22 cellular contexts compared by ENCODE assay signal in the genomic region with DNA sequence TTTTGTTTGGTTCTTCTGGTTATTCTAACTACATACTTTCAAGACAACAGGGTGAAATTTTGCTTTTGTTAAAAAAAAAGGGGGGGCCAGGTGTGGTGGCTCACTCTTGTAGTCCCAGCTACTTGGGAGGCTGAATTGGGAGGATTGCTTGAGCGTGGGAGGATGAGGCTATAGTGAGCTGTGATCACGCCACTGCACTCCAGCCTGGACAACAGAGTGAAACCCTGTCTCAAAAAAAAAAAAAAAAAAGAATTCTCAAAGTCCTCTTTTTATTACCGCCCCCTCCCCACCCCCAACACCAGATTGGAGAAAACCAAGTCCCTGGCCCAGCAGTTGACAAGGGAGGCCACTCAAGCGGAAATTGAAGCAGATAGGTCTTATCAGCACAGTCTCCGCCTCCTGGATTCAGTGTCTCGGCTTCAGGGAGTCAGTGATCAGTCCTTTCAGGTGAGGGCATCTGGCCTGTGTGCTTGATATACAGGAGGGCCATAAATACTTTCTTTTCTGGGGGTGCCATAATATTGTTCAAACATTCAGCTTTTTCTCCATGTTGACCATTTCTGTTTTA. TPM values are rescaled to one million over a fixed set of nuclear protein-coding genes. Genes with fewer than 3 reads are reported as not detected.
DNase-seq lines count a peak whose midpoint lies in the region; FAIRE-seq and TF ChIP-seq lines count a peak whose summit lies in the region.
"Had no signal": no experiment of that assay in that cellular context is flagged by ENCODE, and none has a peak within 500 bp of the region (broad histone marks: within the 10 kb centered on the region; RNA-seq: fewer than 3 reads in every experiment).

No MANE protein-coding gene starts in this region.

- TF ChIP-seq CTCF in BE2C (IDR thresholded peaks at IDR 0.05; ENCODE audit: low read depth, low read length), result no peak
- TF ChIP-seq CTCF in astrocyte (IDR thresholded peaks at IDR 0.05; ENCODE audit: insufficient read depth, low read depth, low read length), result no peak
- no peak for TF ChIP-seq CTCF in nephron progenitor cell (IDR thresholded peaks at IDR 0.05)
- TF ChIP-seq CTCF in SK-N-SH (IDR thresholded peaks at IDR 0.05), result no peak

- H3K4me2 ChIP-seq in astrocyte (ENCODE audit: low read length), result no peak overlapping the region
- no peak overlapping the region for H3K4me2 ChIP-seq in SK-N-SH

- no peak for TF ChIP-seq RAD21 in SK-N-SH (IDR thresholded peaks at IDR 0.05; ENCODE audit: low read length)

- DNase-seq in BE2C, result peak; percentile 57
- peak; percentile 59 for DNase-seq in HuH-7 (ENCODE audit: low spot score)
- no peak for DNase-seq in astrocyte (ENCODE audit: low read depth)
- peak; percentile 17 for DNase-seq in nephron progenitor cell
- DNase-seq in AG20443 (ENCODE audit: low spot score), result no peak
- no peak for DNase-seq in SK-N-SH
- DNase-seq in activated CD4-positive, alpha-beta T cell treated with anti-CD3 and anti-CD28 coated beads, Interleukin-2, amount 50 U/mL, for 48 hours, result no peak
- no peak for DNase-seq in NCI-H1048 (lab: John Stamatoyannopoulos, UW)
- DNase-seq: activated CD4-positive, CD25-positive, alpha-beta regulatory T cell treated with anti-CD3 and anti-CD28 coated beads, Interleukin-2, amount 50 U/mL, for 72 hours; activated CD8-positive, alpha-beta memory T cell treated with anti-CD3 and anti-CD28 coated beads for 24 hours; activated T-cell treated with anti-CD3 and anti-CD28 coated beads, Interleukin-2, amount 50 U/mL, for 72 hours; body of pancreas; EL; foreskin melanocyte; KBM-7; NCI-H2029; stimulated activated CD4-positive, alpha-beta T cell treated with anti-CD3 and anti-CD28 coated beads, Interleukin-12 subunit alpha, Interleukin-12 subunit beta, amount 100 ng/mL, for 4 hours; stimulated activated CD8-positive, alpha-beta memory T cell treated with anti-CD3 and anti-CD28 coated beads, Interleukin-4, amount 100 ng/mL, for 48 hours had no signal

- H3K27me3 Mint-ChIP-seq in astrocyte (ENCODE audit: low read depth, unreplicated experiment) (no peaks in the 10 kb centered on the region), nephron progenitor cell (ENCODE audit: low read depth, poor library complexity) (no peaks in the 10 kb centered on the region)
- H3K27me3 Mint-ChIP-seq: activated naive CD8-positive, alpha-beta T cell had no signal

- peak overlapping the region; percentile 99 for H3K27ac ChIP-seq in astrocyte (ENCODE audit: low read depth, low read length)
- no peak overlapping the region; a peak in 1 of 4 replicates for H3K27ac ChIP-seq in SK-N-SH (ENCODE audit: low read depth in 2 of 2, low read length in 1 of 2)

- POLR2A ChIA-PET in SK-N-SH (lab: Yijun Ruan, JAX), result no interaction called here

- no peaks in the 10 kb centered on the region for H3K79me2 ChIP-seq in astrocyte (ENCODE audit: insufficient read depth, low read length)
- no peaks in the 10 kb centered on the region for H3K79me2 ChIP-seq in SK-N-SH (ENCODE audit: insufficient read depth)

- peaks cover 38% of the 10 kb centered on the region for H3K4me1 Mint-ChIP-seq in astrocyte (ENCODE audit: low read depth, unreplicated experiment)
- H3K4me1 Mint-ChIP-seq in nephron progenitor cell, result peaks cover 67% of the 10 kb centered on the region

- no peaks in the 10 kb centered on the region for H3K9me3 Mint-ChIP-seq in astrocyte (ENCODE audit: unreplicated experiment)
- no peaks in the 10 kb centered on the region for H3K9me3 Mint-ChIP-seq in nephron progenitor cell
- H3K9me3 Mint-ChIP-seq: activated T-cell treated with anti-CD3 and anti-CD28 coated beads, Interleukin-2, amount 50 U/mL, for 72 hours; dendritic cell treated with granulocyte-macrophage colony-stimulating factor and Interleukin-4, amounts not matched to agents 40 ng/mL and 50 ng/mL, for 4 days; T-helper 2 cell treated with Interferon-gamma antibody and Interleukin-4, amounts not matched to agents 5 μg/mL and 100 μg/mL, for 36 hours had no signal

- H3K36me3 ChIP-seq in BE2C (no peaks in the 10 kb centered on the region), astrocyte (ENCODE audit: insufficient read depth, low read length) (no peaks in the 10 kb centered on the region), SK-N-SH (replicated peaks in 1 of 2; ENCODE audit: control insufficient read depth in 1 of 2, insufficient read depth in 2 of 2, low read length in 1 of 2) (no peaks in the 10 kb centered on the region)

- no peak for FAIRE-seq in astrocyte (lab: Jason Lieb, UNC)

- H3K4me3 Mint-ChIP-seq in astrocyte (ENCODE audit: unreplicated experiment) (no peak overlapping the region), nephron progenitor cell (peak overlapping the region; percentile 5)
- H3K4me3 Mint-ChIP-seq: activated naive CD8-positive, alpha-beta T cell; activated T-cell treated with anti-CD3 and anti-CD28 coated beads, Interleukin-2, amount 50 U/mL, for 72 hours; dendritic cell treated with granulocyte-macrophage colony-stimulating factor and Interleukin-4, amounts not matched to agents 40 ng/mL and 50 ng/mL, for 4 days; T-helper 2 cell treated with Interferon-gamma antibody and Interleukin-4, amounts not matched to agents 5 μg/mL and 100 μg/mL, for 36 hours had no signal

- H3K27ac Mint-ChIP-seq in astrocyte (ENCODE audit: unreplicated experiment) (no peak overlapping the region), nephron progenitor cell (peak overlapping the region; percentile 97)
- H3K27ac Mint-ChIP-seq: activated naive CD8-positive, alpha-beta T cell; activated T-cell treated with anti-CD3 and anti-CD28 coated beads, Interleukin-2, amount 50 U/mL, for 72 hours; dendritic cell treated with granulocyte-macrophage colony-stimulating factor and Interleukin-4, amounts not matched to agents 40 ng/mL and 50 ng/mL, for 4 days; T-helper 2 cell treated with Interferon-gamma antibody and Interleukin-4, amounts not matched to agents 5 μg/mL and 100 μg/mL, for 36 hours had no signal

- WGBS in SK-N-SH (ENCODE audit: low lambda C conversion rate), result 85% methylated on average over 6 of the region's 6 CpGs

- H3K36me3 Mint-ChIP-seq in astrocyte (ENCODE audit: low read depth, unreplicated experiment), result no peaks in the 10 kb centered on the region
- peaks cover 27% of the 10 kb centered on the region for H3K36me3 Mint-ChIP-seq in nephron progenitor cell (ENCODE audit: low read depth)
- H3K36me3 Mint-ChIP-seq: activated naive CD8-positive, alpha-beta T cell had no signal

- H4K20me1 ChIP-seq in astrocyte (ENCODE audit: insufficient read depth, low read length), result no peaks in the 10 kb centered on the region
- no peaks in the 10 kb centered on the region for H4K20me1 ChIP-seq in SK-N-SH (ENCODE audit: insufficient read depth)

- H3K27me3 ChIP-seq in BE2C, result no peaks in the 10 kb centered on the region
- no peaks in the 10 kb centered on the region for H3K27me3 ChIP-seq in astrocyte (ENCODE audit: insufficient read depth, low read length)
- H3K27me3 ChIP-seq in SK-N-SH (ENCODE audit: insufficient read depth), result no peaks in the 10 kb centered on the region
- H3K27me3 ChIP-seq: body of pancreas had no signal

- peaks cover 30% of the 10 kb centered on the region for H3F3A ChIP-seq in SK-N-SH (replicated peaks; ENCODE audit: insufficient read depth)

- CTCF ChIA-PET in SK-N-SH (lab: Yijun Ruan, JAX), result interaction anchor here (2.7 to 6.7 kb wide), 2 partner anchors 7 to 12 kb away, joined by 10 to 37 read pairs; no protein-coding TSS in a partner anchor

- no peak overlapping the region for H3K9ac ChIP-seq in astrocyte (ENCODE audit: low read length)
- no peak overlapping the region for H3K9ac ChIP-seq in SK-N-SH

- H3K9me3 ChIP-seq in BE2C, result no peaks in the 10 kb centered on the region
- H3K9me3 ChIP-seq in astrocyte (ENCODE audit: insufficient read depth, low read depth, low read length), result no peaks in the 10 kb centered on the region
- H3K9me3 ChIP-seq in SK-N-SH, result no peaks in the 10 kb centered on the region
- H3K9me3 ChIP-seq: body of pancreas had no signal

- peaks cover 5% of the 10 kb centered on the region for H3K4me1 ChIP-seq in BE2C
- peaks cover 26% of the 10 kb centered on the region for H3K4me1 ChIP-seq in astrocyte (ENCODE audit: insufficient read depth, low read length)
- peaks cover 6 to 23% of the 10 kb centered on the region in 2 experiments; a peak in 2 of 4 replicates for H3K4me1 ChIP-seq in SK-N-SH (ENCODE audit: control insufficient read depth in 1 of 2, insufficient read depth in 2 of 2, low read depth in 1 of 2, low read length in 1 of 2)
- H3K4me1 ChIP-seq: body of pancreas had no signal

- H3K4me3 ChIP-seq in BE2C (ENCODE audit: low read depth, low read length) (no peak overlapping the region), astrocyte (ENCODE audit: insufficient read depth, low read depth, low read length) (no peak overlapping the region), SK-N-SH (ENCODE audit: low read depth in 2 of 2, low read length in 1 of 2) (no peak overlapping the region)
- H3K4me3 ChIP-seq: body of pancreas had no signal

- H2AFZ ChIP-seq in astrocyte (ENCODE audit: low read depth, low read length), result no peak overlapping the region
- no peak overlapping the region for H2AFZ ChIP-seq in SK-N-SH (ENCODE audit: low read depth)

- H3K9me2 ChIP-seq in SK-N-SH, result no peaks in the 10 kb centered on the region

- no peak for TF ChIP-seq EP300 in SK-N-SH (IDR thresholded peaks at IDR 0.05; ENCODE audit: borderline replicate concordance in 1 of 2, low read depth in 1 of 2, low read length in 1 of 2)

TF ChIP-seq in SK-N-SH, 30 proteins besides CTCF, POLR2A, EP300 and RAD21 (continues in another document):
- TF ChIP-seq EZH2phosphoT487 (IDR thresholded peaks at IDR 0.05; ENCODE audit: borderline replicate concordance, low read depth) (no peak), USF2 (IDR thresholded peaks at IDR 0.05; ENCODE audit: borderline replicate concordance, low read depth, low read length) (no peak), MXI1 (IDR thresholded peaks at IDR 0.05; ENCODE audit: low read depth, low read length) (no peak), FOSL2 (IDR thresholded peaks at IDR 0.05; ENCODE audit: borderline replicate concordance, low read depth) (no peak)
- TF ChIP-seq, protein P1, sequence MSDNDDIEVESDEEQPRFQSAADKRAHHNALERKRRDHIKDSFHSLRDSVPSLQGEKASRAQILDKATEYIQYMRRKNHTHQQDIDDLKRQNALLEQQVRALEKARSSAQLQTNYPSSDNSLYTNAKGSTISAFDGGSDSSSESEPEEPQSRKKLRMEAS (IDR thresholded peaks at IDR 0.05; ENCODE audit: low read depth), result no peak

RNA-seq across cellular contexts. Expression of gene LAMC2, which starts 50.2 kb away (rescaled TPM):
- polyA plus RNA-seq in BE2C (2012; ENCODE audit: insufficient read depth, insufficient read length, low read depth), result 0.40 TPM
- 8.0 and 13.9 TPM in 2 replicates for total RNA-seq in astrocyte
- polyA plus RNA-seq in SK-N-SH (2012; rRNA removed), result 0.15 and 0.16 TPM in 2 replicates
- polyA plus RNA-seq in SK-N-SH (2012; cell fraction: cytosol; rRNA removed), result 0.04 and 0.07 TPM in 2 replicates
- 0.23 and 0.48 TPM in 2 replicates for polyA plus RNA-seq in SK-N-SH (2012; cell fraction: nucleus; rRNA removed)
- total RNA-seq: mononuclear cell had no signal

Comparison
In these comparisons a context has a peak if more than half of its experiments do, and no peak if none do; other contexts are left out.
1. DNase-seq: peak in BE2C (single experiment), HuH-7 (single experiment) and nephron progenitor cell (single experiment); none in astrocyte (single experiment), AG20443 (single experiment), SK-N-SH (single experiment), activated CD4-positive, alpha-beta T cell treated with anti-CD3 and anti-CD28 coated beads, Interleukin-2, amount 50 U/mL, for 48 hours (0 of 2) and NCI-H1048 (single experiment).